Comparison of ENCODE assay signal across 8 cellular contexts in the genomic region with DNA sequence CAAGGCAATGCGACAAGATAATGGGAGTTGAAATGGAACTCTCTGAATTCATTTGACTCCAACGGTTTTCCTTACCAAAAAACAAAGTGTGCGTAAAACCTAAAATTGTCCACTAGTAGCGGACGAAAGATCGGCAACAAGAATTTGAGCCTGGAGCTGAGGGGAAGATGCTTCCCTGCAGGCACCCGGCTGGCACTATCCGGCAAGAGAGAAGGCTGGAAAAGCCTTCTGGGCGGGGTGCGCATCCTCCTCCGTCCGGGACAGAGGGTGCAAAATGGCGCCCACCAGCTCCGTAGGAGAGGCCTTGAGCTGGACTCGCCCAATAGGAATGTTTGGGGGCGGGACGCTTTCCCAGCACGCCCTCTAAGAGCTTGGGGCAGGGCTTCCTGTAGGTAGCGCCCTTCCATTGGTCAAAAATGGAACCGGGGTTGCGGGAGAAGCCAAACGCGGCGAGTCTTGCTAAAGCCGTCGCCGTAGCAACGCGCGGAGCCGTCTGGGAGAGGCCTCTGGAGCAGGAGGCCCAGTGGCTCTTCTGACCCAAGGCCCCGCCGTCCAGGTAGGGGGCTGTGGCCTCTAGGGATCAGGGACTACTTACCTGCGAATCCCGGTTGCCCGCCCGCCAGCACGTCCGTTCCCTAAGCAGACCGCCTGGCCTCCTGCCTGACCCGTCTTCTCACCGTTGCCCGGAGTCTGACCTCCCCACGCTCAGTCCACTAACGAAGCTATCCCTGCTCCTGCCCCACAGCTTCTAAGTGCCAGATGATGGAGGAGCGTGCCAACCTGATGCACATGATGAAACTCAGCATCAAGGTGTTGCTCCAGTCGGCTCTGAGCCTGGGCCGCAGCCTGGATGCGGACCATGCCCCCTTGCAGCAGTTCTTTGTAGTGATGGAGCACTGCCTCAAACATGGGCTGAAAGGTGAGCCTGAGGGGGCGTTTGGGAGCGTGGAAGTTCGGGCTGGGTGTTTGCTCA. TPM values are rescaled to one million over a fixed set of nuclear protein-coding genes. Genes with fewer than 3 reads are reported as not detected.
DNase-seq lines count a peak whose midpoint lies in the region; ATAC-seq and TF ChIP-seq lines count a peak whose summit lies in the region.

No MANE protein-coding gene starts in this region.

- DNase-seq in GM04503 (ENCODE audit: low read depth) (peak; percentile 94), HFF-Myc (ENCODE audit: extremely low read depth, low read depth) (peak; percentile 96), NCI-H146 (lab: John Stamatoyannopoulos, UW) (peak; percentile 98), WTC11 (ENCODE audit: low spot score) (peak; percentile 98), cardiac fibroblast (ENCODE audit: low read depth in 2 of 2) (peak; percentile 99), iPS-NIHi11 (ENCODE audit: low spot score) (peak; percentile 99), GDM1 (lab: John Stamatoyannopoulos, UW) (no peak)

- peaks cover 25% of the 10 kb centered on the region for H3K4me1 Mint-ChIP-seq in WTC11

- POLR2A ChIA-PET in WTC11 (lab: Charles Lee): interaction anchor here (0.5 to 2.0 kb wide), 12 partner anchors 8 to 297 kb away, joined by 3 to 30 read pairs (median 4); a partner anchor contains a TSS

- H3K4me3 ChIP-seq in HFF-Myc (replicated peaks; ENCODE audit: low read depth, low read length) (peak overlapping the region; percentile 75), cardiac fibroblast (replicated peaks in 1 of 2; ENCODE audit: low read depth in 2 of 2, low read length in 2 of 2) (peak overlapping the region; percentile 64 to 75), skin epidermis (peak overlapping the region; percentile 26 to 70 (median 50))

- peak; percentile 98 for ATAC-seq in WTC11

- TF ChIP-seq CTCF in HFF-Myc (IDR thresholded peaks at IDR 0.05; ENCODE audit: low read depth, low read length, missing control alignments) (no peak), WTC11 (IDR thresholded peaks at IDR 0.05) (no peak), cardiac fibroblast (IDR thresholded peaks at IDR 0.05; ENCODE audit: low read depth, low read length) (no peak)

- peak overlapping the region; percentile 99 for H3K27ac Mint-ChIP-seq in WTC11

- CTCF ChIA-PET in WTC11 (lab: Charles Lee): interaction anchor here (0.7 to 2.1 kb wide), 6 partner anchors 9 to 216 kb away, joined by 3 to 11 read pairs (median 6); a partner anchor contains a TSS

- no peaks in the 10 kb centered on the region for H3K27me3 Mint-ChIP-seq in WTC11 (ENCODE audit: low read depth)

- peak overlapping the region in 20 of 21 experiments; percentile 37 to 96 (median 78) for H3K27ac ChIP-seq in skin epidermis

- H3K4me3 Mint-ChIP-seq in WTC11: peak overlapping the region; percentile 97

- H3K36me3 Mint-ChIP-seq in WTC11: peaks cover 32% of the 10 kb centered on the region

- no peaks in the 10 kb centered on the region for H3K9me3 Mint-ChIP-seq in WTC11

TF ChIP-seq in WTC11, 78 proteins besides CTCF, POLR2A, EP300 and RAD21 (continues in another document):
- TF ChIP-seq ESRRA (CRISPR knock-in tag; IDR thresholded peaks at IDR 0.05; ENCODE audit: borderline replicate concordance): no peak
- TF ChIP-seq, protein P1, sequence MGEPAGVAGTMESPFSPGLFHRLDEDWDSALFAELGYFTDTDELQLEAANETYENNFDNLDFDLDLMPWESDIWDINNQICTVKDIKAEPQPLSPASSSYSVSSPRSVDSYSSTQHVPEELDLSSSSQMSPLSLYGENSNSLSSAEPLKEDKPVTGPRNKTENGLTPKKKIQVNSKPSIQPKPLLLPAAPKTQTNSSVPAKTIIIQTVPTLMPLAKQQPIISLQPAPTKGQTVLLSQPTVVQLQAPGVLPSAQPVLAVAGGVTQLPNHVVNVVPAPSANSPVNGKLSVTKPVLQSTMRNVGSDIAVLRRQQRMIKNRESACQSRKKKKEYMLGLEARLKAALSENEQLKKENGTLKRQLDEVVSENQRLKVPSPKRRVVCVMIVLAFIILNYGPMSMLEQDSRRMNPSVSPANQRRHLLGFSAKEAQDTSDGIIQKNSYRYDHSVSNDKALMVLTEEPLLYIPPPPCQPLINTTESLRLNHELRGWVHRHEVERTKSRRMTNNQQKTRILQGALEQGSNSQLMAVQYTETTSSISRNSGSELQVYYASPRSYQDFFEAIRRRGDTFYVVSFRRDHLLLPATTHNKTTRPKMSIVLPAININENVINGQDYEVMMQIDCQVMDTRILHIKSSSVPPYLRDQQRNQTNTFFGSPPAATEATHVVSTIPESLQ (CRISPR knock-in tag; IDR thresholded peaks at IDR 0.05): no peak
- TF ChIP-seq, protein P2, sequence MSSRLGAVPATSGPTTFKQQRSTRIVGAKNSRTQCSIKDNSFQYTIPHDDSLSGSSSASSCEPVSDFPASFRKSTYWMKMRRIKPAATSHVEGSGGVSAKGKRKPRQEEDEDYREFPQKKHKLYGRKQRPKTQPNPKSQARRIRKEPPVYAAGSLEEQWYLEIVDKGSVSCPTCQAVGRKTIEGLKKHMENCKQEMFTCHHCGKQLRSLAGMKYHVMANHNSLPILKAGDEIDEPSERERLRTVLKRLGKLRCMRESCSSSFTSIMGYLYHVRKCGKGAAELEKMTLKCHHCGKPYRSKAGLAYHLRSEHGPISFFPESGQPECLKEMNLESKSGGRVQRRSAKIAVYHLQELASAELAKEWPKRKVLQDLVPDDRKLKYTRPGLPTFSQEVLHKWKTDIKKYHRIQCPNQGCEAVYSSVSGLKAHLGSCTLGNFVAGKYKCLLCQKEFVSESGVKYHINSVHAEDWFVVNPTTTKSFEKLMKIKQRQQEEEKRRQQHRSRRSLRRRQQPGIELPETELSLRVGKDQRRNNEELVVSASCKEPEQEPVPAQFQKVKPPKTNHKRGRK (CRISPR knock-in tag; IDR thresholded peaks at IDR 0.05; ENCODE audit: borderline replicate concordance): no peak
- TF ChIP-seq ZNF138 (CRISPR knock-in tag; conservative IDR thresholded peaks at IDR 0.05): no peak
- TF ChIP-seq, protein P3, sequence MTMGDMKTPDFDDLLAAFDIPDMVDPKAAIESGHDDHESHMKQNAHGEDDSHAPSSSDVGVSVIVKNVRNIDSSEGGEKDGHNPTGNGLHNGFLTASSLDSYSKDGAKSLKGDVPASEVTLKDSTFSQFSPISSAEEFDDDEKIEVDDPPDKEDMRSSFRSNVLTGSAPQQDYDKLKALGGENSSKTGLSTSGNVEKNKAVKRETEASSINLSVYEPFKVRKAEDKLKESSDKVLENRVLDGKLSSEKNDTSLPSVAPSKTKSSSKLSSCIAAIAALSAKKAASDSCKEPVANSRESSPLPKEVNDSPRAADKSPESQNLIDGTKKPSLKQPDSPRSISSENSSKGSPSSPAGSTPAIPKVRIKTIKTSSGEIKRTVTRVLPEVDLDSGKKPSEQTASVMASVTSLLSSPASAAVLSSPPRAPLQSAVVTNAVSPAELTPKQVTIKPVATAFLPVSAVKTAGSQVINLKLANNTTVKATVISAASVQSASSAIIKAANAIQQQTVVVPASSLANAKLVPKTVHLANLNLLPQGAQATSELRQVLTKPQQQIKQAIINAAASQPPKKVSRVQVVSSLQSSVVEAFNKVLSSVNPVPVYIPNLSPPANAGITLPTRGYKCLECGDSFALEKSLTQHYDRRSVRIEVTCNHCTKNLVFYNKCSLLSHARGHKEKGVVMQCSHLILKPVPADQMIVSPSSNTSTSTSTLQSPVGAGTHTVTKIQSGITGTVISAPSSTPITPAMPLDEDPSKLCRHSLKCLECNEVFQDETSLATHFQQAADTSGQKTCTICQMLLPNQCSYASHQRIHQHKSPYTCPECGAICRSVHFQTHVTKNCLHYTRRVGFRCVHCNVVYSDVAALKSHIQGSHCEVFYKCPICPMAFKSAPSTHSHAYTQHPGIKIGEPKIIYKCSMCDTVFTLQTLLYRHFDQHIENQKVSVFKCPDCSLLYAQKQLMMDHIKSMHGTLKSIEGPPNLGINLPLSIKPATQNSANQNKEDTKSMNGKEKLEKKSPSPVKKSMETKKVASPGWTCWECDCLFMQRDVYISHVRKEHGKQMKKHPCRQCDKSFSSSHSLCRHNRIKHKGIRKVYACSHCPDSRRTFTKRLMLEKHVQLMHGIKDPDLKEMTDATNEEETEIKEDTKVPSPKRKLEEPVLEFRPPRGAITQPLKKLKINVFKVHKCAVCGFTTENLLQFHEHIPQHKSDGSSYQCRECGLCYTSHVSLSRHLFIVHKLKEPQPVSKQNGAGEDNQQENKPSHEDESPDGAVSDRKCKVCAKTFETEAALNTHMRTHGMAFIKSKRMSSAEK (CRISPR knock-in tag; IDR thresholded peaks at IDR 0.05; ENCODE audit: borderline replicate concordance): no peak
- TF ChIP-seq, protein P4, sequence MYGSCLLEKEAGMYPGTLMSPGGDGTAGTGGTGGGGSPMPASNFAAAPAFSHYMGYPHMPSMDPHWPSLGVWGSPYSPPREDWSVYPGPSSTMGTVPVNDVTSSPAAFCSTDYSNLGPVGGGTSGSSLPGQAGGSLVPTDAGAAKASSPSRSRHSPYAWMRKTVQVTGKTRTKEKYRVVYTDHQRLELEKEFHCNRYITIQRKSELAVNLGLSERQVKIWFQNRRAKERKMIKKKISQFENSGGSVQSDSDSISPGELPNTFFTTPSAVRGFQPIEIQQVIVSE (CRISPR knock-in tag; IDR thresholded peaks at IDR 0.05; ENCODE audit: borderline replicate concordance): no peak
- no peak for TF ChIP-seq JAZF1 (CRISPR knock-in tag; IDR thresholded peaks at IDR 0.05)
- no peak for TF ChIP-seq ZNF396 (CRISPR knock-in tag; IDR thresholded peaks at IDR 0.05; ENCODE audit: borderline replicate concordance)
- TF ChIP-seq ZBTB21 (CRISPR knock-in tag; IDR thresholded peaks at IDR 0.05; ENCODE audit: borderline replicate concordance): no peak
- TF ChIP-seq, protein P5, sequence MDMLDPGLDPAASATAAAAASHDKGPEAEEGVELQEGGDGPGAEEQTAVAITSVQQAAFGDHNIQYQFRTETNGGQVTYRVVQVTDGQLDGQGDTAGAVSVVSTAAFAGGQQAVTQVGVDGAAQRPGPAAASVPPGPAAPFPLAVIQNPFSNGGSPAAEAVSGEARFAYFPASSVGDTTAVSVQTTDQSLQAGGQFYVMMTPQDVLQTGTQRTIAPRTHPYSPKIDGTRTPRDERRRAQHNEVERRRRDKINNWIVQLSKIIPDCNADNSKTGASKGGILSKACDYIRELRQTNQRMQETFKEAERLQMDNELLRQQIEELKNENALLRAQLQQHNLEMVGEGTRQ (CRISPR knock-in tag; IDR thresholded peaks at IDR 0.05): peak; percentile 15; the same call in 1 of the 2 replicates
- TF ChIP-seq, protein P6, sequence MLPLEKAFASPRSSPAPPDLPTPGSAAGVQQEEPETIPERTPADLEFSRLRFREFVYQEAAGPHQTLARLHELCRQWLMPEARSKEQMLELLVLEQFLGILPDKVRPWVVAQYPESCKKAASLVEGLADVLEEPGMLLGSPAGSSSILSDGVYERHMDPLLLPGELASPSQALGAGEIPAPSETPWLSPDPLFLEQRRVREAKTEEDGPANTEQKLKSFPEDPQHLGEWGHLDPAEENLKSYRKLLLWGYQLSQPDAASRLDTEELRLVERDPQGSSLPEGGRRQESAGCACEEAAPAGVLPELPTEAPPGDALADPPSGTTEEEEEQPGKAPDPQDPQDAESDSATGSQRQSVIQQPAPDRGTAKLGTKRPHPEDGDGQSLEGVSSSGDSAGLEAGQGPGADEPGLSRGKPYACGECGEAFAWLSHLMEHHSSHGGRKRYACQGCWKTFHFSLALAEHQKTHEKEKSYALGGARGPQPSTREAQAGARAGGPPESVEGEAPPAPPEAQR (CRISPR knock-in tag; IDR thresholded peaks at IDR 0.05): no peak
- no peak for TF ChIP-seq OVOL2 (CRISPR knock-in tag; IDR thresholded peaks at IDR 0.05; ENCODE audit: borderline replicate concordance)

RNA-seq across cellular contexts. Expression of a gene that starts 9.2 kb away (rescaled TPM):
- total RNA-seq in WTC11 (2021): 32.3 to 34.0 TPM (median 32.7 TPM) in 3 replicates
